In the genomic region with DNA sequence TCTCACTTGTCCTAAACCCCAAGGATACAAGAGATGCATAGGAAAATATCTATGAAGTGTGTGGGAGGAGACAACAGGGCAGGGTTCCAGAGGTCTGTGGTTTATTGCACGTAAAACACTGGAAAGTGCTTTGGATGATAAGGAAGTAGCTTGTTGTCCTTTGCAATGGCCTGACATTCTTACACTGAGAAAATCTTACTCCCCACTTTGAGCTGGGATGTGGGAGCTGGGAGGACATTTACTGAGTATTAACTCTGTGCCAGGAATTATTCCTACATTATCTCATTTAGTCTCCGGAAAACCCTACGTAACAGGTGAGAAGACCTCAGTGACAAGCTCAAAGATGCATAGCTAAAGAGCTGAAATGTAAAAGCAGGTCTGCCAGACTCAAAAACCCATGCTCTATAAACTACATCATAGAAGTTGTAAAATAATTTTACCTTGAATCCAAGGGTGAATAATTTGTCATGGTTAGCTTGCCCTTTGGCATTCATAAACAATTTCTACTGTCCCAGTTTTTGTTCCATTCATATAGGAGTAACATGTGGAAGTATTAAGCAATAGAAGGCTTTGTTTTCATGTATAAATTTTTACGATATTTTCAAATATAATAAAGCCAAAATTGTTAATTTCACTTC, we compare ENCODE assay signal across 19 cellular contexts. TPM values are rescaled to one million over a fixed set of nuclear protein-coding genes. Genes with fewer than 3 reads are reported as not detected.
DNase-seq lines count a peak whose midpoint lies in the region; ATAC-seq lines count a peak whose summit lies in the region.
"Had no signal": no experiment of that assay in that cellular context is flagged by ENCODE, and none has a peak within 500 bp of the region (broad histone marks: within the 10 kb centered on the region; RNA-seq: fewer than 3 reads in every experiment).

No MANE protein-coding gene starts in this region.

- no peaks in the 10 kb centered on the region for H3K36me3 Mint-ChIP-seq in activated naive CD4-positive, alpha-beta T cell treated with anti-CD3 and anti-CD28 coated beads, Interleukin-2, amount 10 ng/mL, durations not matched to agents 7 days and 5 days
- H3K36me3 Mint-ChIP-seq in activated naive CD4-positive, alpha-beta T cell treated with anti-CD3 and anti-CD28 coated beads, Interleukin-2, amount 50 U/mL, for 72 hours, result peaks cover 0 to 8% of the 10 kb centered on the region in 2 donors

- peaks cover 4% of the 10 kb centered on the region for H3K27me3 Mint-ChIP-seq in activated naive CD4-positive, alpha-beta T cell treated with anti-CD3 and anti-CD28 coated beads, Interleukin-2, amount 10 ng/mL, durations not matched to agents 7 days and 5 days
- H3K27me3 Mint-ChIP-seq: activated B cell treated with CpG ODN at 0.5 μM for 24 hours, memory B cell had no signal

- H3K9me3 Mint-ChIP-seq in activated naive CD4-positive, alpha-beta T cell treated with anti-CD3 and anti-CD28 coated beads, Interleukin-2, amount 10 ng/mL, durations not matched to agents 7 days and 5 days, result no peaks in the 10 kb centered on the region
- H3K9me3 Mint-ChIP-seq in activated naive CD4-positive, alpha-beta T cell treated with anti-CD3 and anti-CD28 coated beads, Interleukin-2, amount 50 U/mL, for 72 hours, result peaks cover 0 to 4% of the 10 kb centered on the region in 2 donors
- H3K9me3 Mint-ChIP-seq: CD4-positive, alpha-beta T cell; memory B cell; nephron progenitor cell had no signal

- H3K27ac Mint-ChIP-seq in activated naive CD4-positive, alpha-beta T cell treated with anti-CD3 and anti-CD28 coated beads, Interleukin-2, amount 10 ng/mL, durations not matched to agents 7 days and 5 days, result peak overlapping the region; percentile 5
- no peak overlapping the region for H3K27ac Mint-ChIP-seq in activated naive CD4-positive, alpha-beta T cell treated with anti-CD3 and anti-CD28 coated beads, Interleukin-2, amount 50 U/mL, for 72 hours
- H3K27ac Mint-ChIP-seq: activated B cell treated with CpG ODN at 0.5 μM for 24 hours; CD4-positive, alpha-beta T cell; memory B cell; nephron progenitor cell had no signal

- H3K4me3 Mint-ChIP-seq in activated naive CD4-positive, alpha-beta T cell treated with anti-CD3 and anti-CD28 coated beads, Interleukin-2, amount 10 ng/mL, durations not matched to agents 7 days and 5 days, result no peak overlapping the region
- H3K4me3 Mint-ChIP-seq: activated B cell treated with CpG ODN at 0.5 μM for 24 hours; CD4-positive, alpha-beta T cell; memory B cell; nephron progenitor cell had no signal

- H3K4me1 Mint-ChIP-seq in activated naive CD4-positive, alpha-beta T cell treated with anti-CD3 and anti-CD28 coated beads, Interleukin-2, amount 10 ng/mL, durations not matched to agents 7 days and 5 days, result no peaks in the 10 kb centered on the region
- H3K4me1 Mint-ChIP-seq: activated B cell treated with CpG ODN at 0.5 μM for 24 hours, memory B cell, nephron progenitor cell had no signal

- ATAC-seq in activated naive CD4-positive, alpha-beta T cell treated with anti-CD3 and anti-CD28 coated beads, Interleukin-2, amount 50 U/mL, for 72 hours, result no peak
- no peak for ATAC-seq in left ventricle myocardium superior
- ATAC-seq in GM19467 (IDR thresholded peaks at IDR 0.05; ENCODE audit: unreplicated experiment), result no peak
- ATAC-seq in HG02852 (IDR thresholded peaks at IDR 0.05; ENCODE audit: unreplicated experiment), result no peak
- ATAC-seq: gastrocnemius medialis had no signal

- intact Hi-C loops in left ventricle myocardium superior (cut with micrococcal nuclease), result no loop called here

- CTCF ChIA-PET in activated naive CD4-positive, alpha-beta T cell treated with anti-CD3 and anti-CD28 coated beads, Interleukin-2, amount 10 ng/mL, durations not matched to agents 7 days and 5 days (lab: Charles Lee), result interaction anchor here (1.0 kb wide), 1 partner anchor 24 kb away, joined by 4 read pairs; no protein-coding TSS in a partner anchor

- no peak for DNase-seq in activated naive CD4-positive, alpha-beta T cell treated with anti-CD3 and anti-CD28 coated beads, Interleukin-2, amount 10 ng/mL, durations not matched to agents 7 days and 5 days
- no peak for DNase-seq in activated naive CD4-positive, alpha-beta T cell treated with anti-CD3 and anti-CD28 coated beads, Interleukin-2, amount 50 U/mL, for 72 hours (ENCODE audit: low spot score in 2 of 2)
- DNase-seq in RPMI7951 (ENCODE audit: low read depth) (peak; percentile 11), fibroblast of peridontal ligament (ENCODE audit: extremely low read depth) (peak; percentile 25), left ventricle myocardium superior (no peak)
- DNase-seq in activated CD4-positive, alpha-beta T cell treated with anti-CD3 and anti-CD28 coated beads for 1 hour, result no peak
- DNase-seq: activated B cell treated with CpG ODN at 0.5 μM for 24 hours; activated CD8-positive, alpha-beta memory T cell treated with anti-CD3 and anti-CD28 coated beads for 24 hours; adrenal gland; CD4-positive, alpha-beta T cell; gastrocnemius medialis; MM.1S; NCI-H2029; nephron progenitor cell; RPMI8226; stimulated activated naive CD4-positive, alpha-beta T cell treated with Interleukin-2 at 50 U/mL for 16 hours had no signal

RNA-seq across cellular contexts. Expression of gene GALNT3, which starts 9.2 kb away (rescaled TPM):
- 1 to 10 TPM; 5.0 to 5.3 TPM for total RNA-seq in activated naive CD4-positive, alpha-beta T cell treated with anti-CD3 and anti-CD28 coated beads, Interleukin-2, amount 50 U/mL, for 72 hours
- total RNA-seq in RPMI7951 (2014; rRNA removed; shearing (Covaris generic)), result not detected in 2 replicates
- 0.17 TPM for total RNA-seq in left ventricle myocardium superior

Comparison
In these comparisons a context has a peak if more than half of its experiments do, and no peak if none do; other contexts are left out.
1. DNase-seq: peak in RPMI7951 (single experiment) and fibroblast of peridontal ligament (single experiment); none in activated naive CD4-positive, alpha-beta T cell treated with anti-CD3 and anti-CD28 coated beads, Interleukin-2, amount 10 ng/mL, durations not matched to agents 7 days and 5 days (single experiment), activated naive CD4-positive, alpha-beta T cell treated with anti-CD3 and anti-CD28 coated beads, Interleukin-2, amount 50 U/mL, for 72 hours (0 of 2), left ventricle myocardium superior (single experiment) and activated CD4-positive, alpha-beta T cell treated with anti-CD3 and anti-CD28 coated beads for 1 hour (single experiment).